8 cellular contexts compared by ENCODE assay signal in the genomic region with DNA sequence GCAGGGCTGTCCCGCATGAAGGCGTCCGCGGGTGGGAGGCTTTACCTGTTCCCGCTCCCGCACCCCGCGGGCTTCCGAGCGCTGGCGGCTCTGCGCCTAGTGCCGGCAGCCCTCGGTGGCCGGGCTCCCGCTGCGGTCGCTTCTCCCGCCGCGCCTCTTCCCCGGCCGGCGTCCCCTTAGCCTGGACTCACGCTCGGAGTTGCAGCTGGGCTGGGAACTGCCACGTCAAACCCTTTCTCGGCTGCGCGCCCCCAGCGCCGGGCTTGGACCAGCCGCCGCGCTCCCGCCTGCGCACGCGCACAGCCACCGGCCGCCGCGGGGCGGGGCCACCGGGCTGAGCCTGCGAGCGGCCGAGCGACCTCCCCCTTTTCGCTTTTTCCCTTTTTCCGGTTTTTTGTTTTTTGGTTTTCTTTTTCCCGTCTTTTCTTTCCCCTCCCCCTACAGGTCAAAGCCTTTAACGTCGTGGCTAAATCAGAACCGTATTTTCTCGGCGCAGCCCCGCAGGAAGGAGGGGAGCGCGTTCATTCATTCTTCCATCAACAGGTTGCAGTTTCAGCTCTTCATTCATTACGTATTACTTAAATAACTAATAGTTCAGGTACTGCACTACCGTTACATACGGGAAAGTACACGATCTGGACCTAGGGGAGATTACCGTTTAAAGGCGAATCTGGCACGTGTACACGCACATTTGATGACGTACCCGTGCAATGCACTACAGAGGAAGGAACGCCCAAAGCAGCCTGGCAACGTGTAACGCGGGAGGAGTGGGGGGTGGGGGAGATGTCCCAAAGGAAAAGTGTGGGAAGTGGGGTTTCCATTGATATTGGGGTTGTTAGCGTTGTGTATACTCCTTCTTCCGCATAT. TPM values are rescaled to one million over a fixed set of nuclear protein-coding genes. Genes with fewer than 3 reads are reported as not detected.
DNase-seq lines count a peak whose midpoint lies in the region; ATAC-seq and TF ChIP-seq lines count a peak whose summit lies in the region.

A gene with protein sequence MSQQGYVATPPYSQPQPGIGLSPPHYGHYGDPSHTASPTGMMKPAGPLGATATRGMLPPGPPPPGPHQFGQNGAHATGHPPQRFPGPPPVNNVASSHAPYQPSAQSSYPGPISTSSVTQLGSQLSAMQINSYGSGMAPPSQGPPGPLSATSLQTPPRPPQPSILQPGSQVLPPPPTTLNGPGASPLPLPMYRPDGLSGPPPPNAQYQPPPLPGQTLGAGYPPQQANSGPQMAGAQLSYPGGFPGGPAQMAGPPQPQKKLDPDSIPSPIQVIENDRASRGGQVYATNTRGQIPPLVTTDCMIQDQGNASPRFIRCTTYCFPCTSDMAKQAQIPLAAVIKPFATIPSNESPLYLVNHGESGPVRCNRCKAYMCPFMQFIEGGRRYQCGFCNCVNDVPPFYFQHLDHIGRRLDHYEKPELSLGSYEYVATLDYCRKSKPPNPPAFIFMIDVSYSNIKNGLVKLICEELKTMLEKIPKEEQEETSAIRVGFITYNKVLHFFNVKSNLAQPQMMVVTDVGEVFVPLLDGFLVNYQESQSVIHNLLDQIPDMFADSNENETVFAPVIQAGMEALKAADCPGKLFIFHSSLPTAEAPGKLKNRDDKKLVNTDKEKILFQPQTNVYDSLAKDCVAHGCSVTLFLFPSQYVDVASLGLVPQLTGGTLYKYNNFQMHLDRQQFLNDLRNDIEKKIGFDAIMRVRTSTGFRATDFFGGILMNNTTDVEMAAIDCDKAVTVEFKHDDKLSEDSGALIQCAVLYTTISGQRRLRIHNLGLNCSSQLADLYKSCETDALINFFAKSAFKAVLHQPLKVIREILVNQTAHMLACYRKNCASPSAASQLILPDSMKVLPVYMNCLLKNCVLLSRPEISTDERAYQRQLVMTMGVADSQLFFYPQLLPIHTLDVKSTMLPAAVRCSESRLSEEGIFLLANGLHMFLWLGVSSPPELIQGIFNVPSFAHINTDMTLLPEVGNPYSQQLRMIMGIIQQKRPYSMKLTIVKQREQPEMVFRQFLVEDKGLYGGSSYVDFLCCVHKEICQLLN (minus strand): TSS at position 231 of the 867 bp plus-strand sequence. CDS start 2,430 bp downstream, outside the sequence.

- H3K9ac ChIP-seq in stomach smooth muscle (ENCODE audit: low read length in 2 of 2), result peak within 1 kb of the TSS; percentile 85 to 90

- H3K27me3 Mint-ChIP-seq in neural crest cell (ENCODE audit: low read depth), result no peaks in the 10 kb centered on the region

- peaks cover 23% of the 10 kb centered on the region for H3K36me3 ChIP-seq in KOPT-K1 (ENCODE audit: insufficient read depth, low read length)
- H3K36me3 ChIP-seq in stomach smooth muscle (ENCODE audit: control insufficient read depth in 2 of 2, insufficient read depth in 2 of 2, low read length in 2 of 2), result peaks cover 3 to 13% of the 10 kb centered on the region in 2 donors

- DNase-seq in EL (peak; percentile 89), SIG-M5 (lab: John Stamatoyannopoulos, UW) (peak; percentile 18), activated gamma-delta T cell (lab: John Stamatoyannopoulos, UW) (peak; percentile 74), foreskin fibroblast (peak; percentile 88 to 97), neural crest cell (ENCODE audit: low read depth, low spot score) (peak; percentile 83)

- peak within 1 kb of the TSS; percentile 52 for H3K27ac ChIP-seq in KOPT-K1 (ENCODE audit: low read depth, low read length, poor library complexity, severe bottlenecking)
- peak within 1 kb of the TSS; percentile 87 for H3K27ac ChIP-seq in stomach smooth muscle (ENCODE audit: low read length)

- peaks cover 11% of the 10 kb centered on the region for H3K4me1 Mint-ChIP-seq in neural crest cell

- H3K9me3 ChIP-seq in KOPT-K1 (ENCODE audit: insufficient read depth, low read length, poor library complexity, severe bottlenecking), result no peaks in the 10 kb centered on the region
- no peaks in the 10 kb centered on the region for H3K9me3 ChIP-seq in stomach smooth muscle (ENCODE audit: control insufficient read depth in 2 of 2, low read length in 2 of 2)

- H3K4me1 ChIP-seq in stomach smooth muscle (ENCODE audit: control insufficient read depth, insufficient read depth, low read length), result peaks cover 9% of the 10 kb centered on the region

- peak within 1 kb of the TSS; percentile 97 for H3K4me3 Mint-ChIP-seq in neural crest cell

- no peaks in the 10 kb centered on the region for H3K27me3 ChIP-seq in stomach smooth muscle (ENCODE audit: control insufficient read depth in 1 of 2, insufficient read depth in 2 of 2, low read length in 2 of 2)

- peak; percentile 77 for ATAC-seq in GM21825 (IDR thresholded peaks at IDR 0.05; ENCODE audit: unreplicated experiment)

- H3K27ac Mint-ChIP-seq in neural crest cell (ENCODE audit: unreplicated experiment), result peak within 1 kb of the TSS; percentile 98

- H3K4me3 ChIP-seq in foreskin fibroblast (ENCODE audit: low read depth in 1 of 2, low read length in 2 of 2) (peak within 1 kb of the TSS; percentile 96 to 97), stomach smooth muscle (ENCODE audit: low read length in 2 of 2) (peak within 1 kb of the TSS; percentile 90 to 91)

- H3K36me3 Mint-ChIP-seq in neural crest cell (ENCODE audit: low read depth), result no peaks in the 10 kb centered on the region

- no peaks in the 10 kb centered on the region for H3K9me3 Mint-ChIP-seq in neural crest cell

- TF ChIP-seq CTCF in foreskin fibroblast (IDR thresholded peaks at IDR 0.05; ENCODE audit: low read depth, low read length) (no peak), neural crest cell (conservative IDR thresholded peaks at IDR 0.05) (no peak)

RNA-seq across cellular contexts. Expression of the gene that starts here (rescaled TPM):
- total RNA-seq in neural crest cell, result 21.2 and 22.9 TPM in 2 replicates

Comparison
In these comparisons a context has a peak if more than half of its experiments do, and no peak if none do; other contexts are left out.
1. Peak in every context shown above with its lines: DNase-seq, ATAC-seq, H3K4me3 ChIP-seq and H3K27ac ChIP-seq.
2. DNase-seq: peak in every context shown above with its lines; median percentile 92 in foreskin fibroblast; 89 in EL; 83 in neural crest cell; 74 in activated gamma-delta T cell; 18 in SIG-M5.